Comparison of ENCODE assay signal across 8 cellular contexts in genomic region chr2:69798909-69799526, GRCh38. TPM values are rescaled to one million over a fixed set of nuclear protein-coding genes. Genes with fewer than 3 reads are reported as not detected.
DNase-seq lines count a peak whose midpoint lies in the region; ATAC-seq, FAIRE-seq and TF ChIP-seq lines count a peak whose summit lies in the region.

No MANE protein-coding gene starts in this region.

- H3K4me3 Mint-ChIP-seq in activated naive CD8-positive, alpha-beta T cell treated with anti-CD3 and anti-CD28 coated beads, Interleukin-2, amount 10 ng/mL, durations not matched to agents 7 days and 5 days, result peak overlapping the region; percentile 61
- H3K4me3 Mint-ChIP-seq in type B pancreatic cell, result peak overlapping the region; percentile 85

- WGBS in lower leg skin, 2 donors, result 32 to 41% methylated on average over 4 of the region's 4 CpGs

- no peak for FAIRE-seq in H54 (lab: Jason Lieb, UNC)

- H3K4me1 Mint-ChIP-seq in activated naive CD8-positive, alpha-beta T cell treated with anti-CD3 and anti-CD28 coated beads, Interleukin-2, amount 10 ng/mL, durations not matched to agents 7 days and 5 days, result peaks cover 22% of the 10 kb centered on the region
- peaks cover 49% of the 10 kb centered on the region for H3K4me1 Mint-ChIP-seq in type B pancreatic cell (ENCODE audit: unreplicated experiment)

- intact Hi-C loops in lower leg skin (cut with DNase I; ENCODE audit: low total_unique reads), result no loop called here

- peaks cover 18% of the 10 kb centered on the region for H3K36me3 Mint-ChIP-seq in activated naive CD8-positive, alpha-beta T cell treated with anti-CD3 and anti-CD28 coated beads, Interleukin-2, amount 10 ng/mL, durations not matched to agents 7 days and 5 days
- H3K36me3 Mint-ChIP-seq in type B pancreatic cell, result peaks cover 15% of the 10 kb centered on the region

- POLR2A ChIA-PET in activated naive CD8-positive, alpha-beta T cell treated with anti-CD3 and anti-CD28 coated beads, Interleukin-2, amount 10 ng/mL, durations not matched to agents 7 days and 5 days (lab: Charles Lee), result no interaction called here

- no peaks in the 10 kb centered on the region for H3K27me3 Mint-ChIP-seq in activated naive CD8-positive, alpha-beta T cell treated with anti-CD3 and anti-CD28 coated beads, Interleukin-2, amount 10 ng/mL, durations not matched to agents 7 days and 5 days
- H3K27me3 Mint-ChIP-seq in type B pancreatic cell, result no peaks in the 10 kb centered on the region

- no peaks in the 10 kb centered on the region for H3K9me3 Mint-ChIP-seq in activated naive CD8-positive, alpha-beta T cell treated with anti-CD3 and anti-CD28 coated beads, Interleukin-2, amount 10 ng/mL, durations not matched to agents 7 days and 5 days
- no peaks in the 10 kb centered on the region for H3K9me3 Mint-ChIP-seq in type B pancreatic cell

- peak; percentile 62 for ATAC-seq in HG02759 (IDR thresholded peaks at IDR 0.05; ENCODE audit: unreplicated experiment)
- ATAC-seq in activated naive CD8-positive, alpha-beta T cell treated with anti-CD3 and anti-CD28 coated beads, Interleukin-2, amount 10 ng/mL, durations not matched to agents 7 days and 5 days (ENCODE audit: low read depth), result peak; percentile 46

- TF ChIP-seq CTCF in type B pancreatic cell (conservative IDR thresholded peaks at IDR 0.05) (no peak), lower leg skin (IDR thresholded peaks at IDR 0.05) (no peak)

- H3K27ac Mint-ChIP-seq in activated naive CD8-positive, alpha-beta T cell treated with anti-CD3 and anti-CD28 coated beads, Interleukin-2, amount 10 ng/mL, durations not matched to agents 7 days and 5 days, result peak overlapping the region; percentile 28
- peak overlapping the region; percentile 85 for H3K27ac Mint-ChIP-seq in type B pancreatic cell

- H3K4me3 ChIP-seq in lower leg skin (ENCODE audit: low read depth, poor library complexity, severe bottlenecking), result no peak overlapping the region

- DNase-seq in EH (ENCODE audit: low read depth), result peak; percentile 74
- no peak for DNase-seq in activated naive CD8-positive, alpha-beta T cell treated with anti-CD3 and anti-CD28 coated beads, Interleukin-2, amount 10 ng/mL, durations not matched to agents 7 days and 5 days
- DNase-seq in kidney glomerular epithelial cell (lab: John Stamatoyannopoulos, UW), result peak; percentile 78
- DNase-seq in type B pancreatic cell (ENCODE audit: extremely low spot score, unreplicated experiment), result no peak
- DNase-seq in lower leg skin (ENCODE audit: low spot score in 2 of 2), result no peak
- no peak for DNase-seq in H54 (ENCODE audit: insufficient read length, low spot score)
- DNase-seq in NCI-H146 (lab: John Stamatoyannopoulos, UW), result no peak

- TF ChIP-seq POLR2A in lower leg skin (IDR thresholded peaks at IDR 0.05), result no peak
- TF ChIP-seq POLR2A in H54 (IDR thresholded peaks at IDR 0.05; ENCODE audit: low read depth, low read length), result no peak

RNA-seq across cellular contexts. Expression of gene GMCL1, which starts 30.4 kb away (rescaled TPM):
- 10 to 100 TPM; 26.0 to 30.0 TPM for total RNA-seq in activated naive CD8-positive, alpha-beta T cell treated with anti-CD3 and anti-CD28 coated beads, Interleukin-2, amount 10 ng/mL, durations not matched to agents 7 days and 5 days
- total RNA-seq in type B pancreatic cell (ENCODE audit: low replicate concordance) (23.0 and 23.1 TPM in 2 replicates), lower leg skin (10 to 100 TPM; 10.2 to 15.6 (median 12.1) TPM)

RNA-seq across cellular contexts. Expression of gene ANXA4, which starts 57.1 kb away (rescaled TPM):
- total RNA-seq in activated naive CD8-positive, alpha-beta T cell treated with anti-CD3 and anti-CD28 coated beads, Interleukin-2, amount 10 ng/mL, durations not matched to agents 7 days and 5 days, result 10 to 100 TPM; 40.9 to 41.2 TPM
- total RNA-seq in type B pancreatic cell (ENCODE audit: low replicate concordance) (84.5 and 152 TPM in 2 replicates), lower leg skin (100 to 1,000 TPM in 1 of 4 donors, 10 to 100 TPM in 3; 60.2 to 107 (median 64.9) TPM)

Comparison
In these comparisons a context has a peak if more than half of its experiments do, and no peak if none do; other contexts are left out.
1. DNase-seq: peak in EH (single experiment) and kidney glomerular epithelial cell (single experiment); none in activated naive CD8-positive, alpha-beta T cell treated with anti-CD3 and anti-CD28 coated beads, Interleukin-2, amount 10 ng/mL, durations not matched to agents 7 days and 5 days (single experiment), type B pancreatic cell (single experiment), lower leg skin (0 of 2), H54 (single experiment) and NCI-H146 (single experiment).